17 cellular contexts compared by ENCODE assay signal in genomic region chr4:185729300-185729912, GRCh38.
A peak's percentile ranks its signal among the peaks of the same experiment; 100 is the strongest.
DNase-seq lines count a peak whose midpoint lies in the region; ATAC-seq, FAIRE-seq and TF ChIP-seq lines count a peak whose summit lies in the region.
"Had no signal": no experiment of that assay in that cellular context is flagged by ENCODE, and none has a peak within 500 bp of the region (broad histone marks: within the 10 kb centered on the region; RNA-seq: fewer than 3 reads in every experiment).

No MANE protein-coding gene starts in this region.

- FAIRE-seq in endothelial cell of umbilical vein (lab: Jason Lieb, UNC) = no peak

- H3K9me3 Mint-ChIP-seq in natural killer cell treated with Interleukin-12 subunit alpha and Interleukin-12 subunit beta and Interleukin-15 and Interleukin-18, amount 100 ng/mL, for 72 hours = no peaks in the 10 kb centered on the region
- H3K9me3 Mint-ChIP-seq in naive thymus-derived CD8-positive, alpha-beta T cell = no peaks in the 10 kb centered on the region

- H4K20me1 ChIP-seq in endothelial cell of umbilical vein (replicated peaks; ENCODE audit: control insufficient read depth, extremely low read depth, insufficient read depth, low read length) = no peaks in the 10 kb centered on the region

- no peak overlapping the region for H3K27ac Mint-ChIP-seq in natural killer cell treated with Interleukin-12 subunit alpha and Interleukin-12 subunit beta and Interleukin-15 and Interleukin-18, amount 100 ng/mL, for 72 hours
- H3K27ac Mint-ChIP-seq in naive thymus-derived CD8-positive, alpha-beta T cell = no peak overlapping the region
- H3K27ac Mint-ChIP-seq: activated naive CD4-positive, alpha-beta T cell treated with anti-CD3 and anti-CD28 coated beads, Interleukin-2, amount 50 U/mL, for 24 hours had no signal

- H3K9me3 ChIP-seq in endothelial cell of umbilical vein (replicated peaks; ENCODE audit: control insufficient read depth, insufficient read depth, low read length) (no peaks in the 10 kb centered on the region), right lobe of liver (no peaks in the 10 kb centered on the region)

- H3K4me2 ChIP-seq in endothelial cell of umbilical vein (ENCODE audit: insufficient read depth, low read length) = peak overlapping the region; percentile 23

- no peak overlapping the region for H2AFZ ChIP-seq in endothelial cell of umbilical vein (ENCODE audit: low read depth, low read length)

- WGBS in right lobe of liver (ENCODE audit: insufficient coverage, low coverage, low lambda C conversion rate, missing lambda C conversion rate) = 59% methylated on average over 8 of the region's 8 CpGs

- CTCF ChIA-PET in endothelial cell of umbilical vein (lab: Charles Lee) = interaction anchor here (0.8 to 2.2 kb wide), 3 partner anchors 10 to 44 kb away, joined by 3 to 5 read pairs (median 5); no protein-coding TSS in a partner anchor

- H3K27ac ChIP-seq in angular gyrus (ENCODE audit: low read depth, low read length) (peak overlapping the region; percentile 73), endothelial cell of umbilical vein (ENCODE audit: insufficient read depth, low read depth, low read length) (peak overlapping the region; percentile 34), right lobe of liver (peak overlapping the region in 2 of 3 donors; percentile 43 to 95), temporal lobe (ENCODE audit: low read depth, low read length) (peak overlapping the region; percentile 45)

- H3K9me1 ChIP-seq in endothelial cell of umbilical vein (replicated peaks; ENCODE audit: control insufficient read depth, extremely low read depth, insufficient read depth, low read length) = no peaks in the 10 kb centered on the region

- H3K79me2 ChIP-seq in endothelial cell of umbilical vein (ENCODE audit: control insufficient read depth, insufficient read depth, low read length) = no peaks in the 10 kb centered on the region

- ATAC-seq in right lobe of liver (peak in 3 of 4 donors; percentile 13 to 54 (median 15)), HG02938 (IDR thresholded peaks at IDR 0.05; ENCODE audit: unreplicated experiment) (no peak)
- no peak for ATAC-seq in natural killer cell treated with Interleukin-12 subunit alpha and Interleukin-12 subunit beta and Interleukin-15 and Interleukin-18, amount 100 ng/mL, for 72 hours
- no peak for ATAC-seq in naive thymus-derived CD8-positive, alpha-beta T cell

- no peaks in the 10 kb centered on the region for H3K36me3 Mint-ChIP-seq in natural killer cell treated with Interleukin-12 subunit alpha and Interleukin-12 subunit beta and Interleukin-15 and Interleukin-18, amount 100 ng/mL, for 72 hours
- peaks cover 0 to 7% (median 0%) of the 10 kb centered on the region in 3 donors for H3K36me3 Mint-ChIP-seq in naive thymus-derived CD8-positive, alpha-beta T cell
- H3K36me3 Mint-ChIP-seq: activated naive CD4-positive, alpha-beta T cell treated with anti-CD3 and anti-CD28 coated beads, Interleukin-2, amount 50 U/mL, for 24 hours had no signal

- no peak overlapping the region for H3K4me3 Mint-ChIP-seq in natural killer cell treated with Interleukin-12 subunit alpha and Interleukin-12 subunit beta and Interleukin-15 and Interleukin-18, amount 100 ng/mL, for 72 hours
- H3K4me3 Mint-ChIP-seq in naive thymus-derived CD8-positive, alpha-beta T cell = no peak overlapping the region
- H3K4me3 Mint-ChIP-seq: activated naive CD4-positive, alpha-beta T cell treated with anti-CD3 and anti-CD28 coated beads, Interleukin-2, amount 50 U/mL, for 24 hours; CD14-positive monocyte had no signal

- no peaks in the 10 kb centered on the region for H3K4me1 Mint-ChIP-seq in natural killer cell treated with Interleukin-12 subunit alpha and Interleukin-12 subunit beta and Interleukin-15 and Interleukin-18, amount 100 ng/mL, for 72 hours (ENCODE audit: low read depth in 2 of 2)
- peaks cover 0 to 3% (median 1%) of the 10 kb centered on the region in 4 donors for H3K4me1 Mint-ChIP-seq in naive thymus-derived CD8-positive, alpha-beta T cell
- H3K4me1 Mint-ChIP-seq: activated naive CD4-positive, alpha-beta T cell treated with anti-CD3 and anti-CD28 coated beads, Interleukin-2, amount 50 U/mL, for 24 hours had no signal

- dilution Hi-C loops in endothelial cell of umbilical vein (cut with MboI; ENCODE audit: extremely low pct_ligation_motif_present, low sequenced_read_pairs) = no loop called here

- intact Hi-C loops in endothelial cell of umbilical vein (cut with micrococcal nuclease) = loop anchor here (1.0 to 5.0 kb wide), 2 partner anchors 9 to 293 kb away; no protein-coding TSS in a partner anchor
- intact Hi-C loops in right lobe of liver (cut with DNase I) = no loop called here

- H3K9ac ChIP-seq in endothelial cell of umbilical vein (replicated peaks; ENCODE audit: extremely low read depth, insufficient read depth, low read length) = no peak overlapping the region

- H3K27me3 Mint-ChIP-seq in natural killer cell treated with Interleukin-12 subunit alpha and Interleukin-12 subunit beta and Interleukin-15 and Interleukin-18, amount 100 ng/mL, for 72 hours = peaks cover 20 to 25% of the 10 kb centered on the region in 2 donors
- H3K27me3 Mint-ChIP-seq in naive thymus-derived CD8-positive, alpha-beta T cell = peaks cover 12 to 56% (median 20%) of the 10 kb centered on the region in 5 donors

- POLR2A ChIA-PET in endothelial cell of umbilical vein (lab: Charles Lee) = no interaction called here
- POLR2A ChIA-PET in naive thymus-derived CD8-positive, alpha-beta T cell (lab: Charles Lee) = no interaction called here

- no peaks in the 10 kb centered on the region for H3K27me3 ChIP-seq in endothelial cell of umbilical vein (ENCODE audit: control insufficient read depth in 2 of 2, insufficient read depth in 2 of 2, low read length in 2 of 2)
- no peaks in the 10 kb centered on the region for H3K27me3 ChIP-seq in right lobe of liver

- H3K36me3 ChIP-seq in endothelial cell of umbilical vein (ENCODE audit: control insufficient read depth in 2 of 2, extremely low read depth in 1 of 2, insufficient read depth in 2 of 2, low read length in 2 of 2) = peaks cover 0 to 3% of the 10 kb centered on the region in 2 experiments
- peaks cover 0 to 8% (median 0%) of the 10 kb centered on the region in 4 donors for H3K36me3 ChIP-seq in right lobe of liver

- no peak for TF ChIP-seq POLR2A in endothelial cell of umbilical vein (IDR thresholded peaks at IDR 0.05; ENCODE audit: low read depth, low read length)
- TF ChIP-seq POLR2A in right lobe of liver (IDR thresholded peaks at IDR 0.05) = no peak

- peaks cover 24% of the 10 kb centered on the region for H3K4me1 ChIP-seq in endothelial cell of umbilical vein (ENCODE audit: control insufficient read depth, extremely low read depth, insufficient read depth, low read length)
- peaks cover 0 to 48% (median 20%) of the 10 kb centered on the region in 4 donors for H3K4me1 ChIP-seq in right lobe of liver

- H3K4me3 ChIP-seq in endothelial cell of umbilical vein (replicated peaks in 1 of 3; ENCODE audit: insufficient read depth in 1 of 3, low read depth in 1 of 3, low read length in 3 of 3) (no peak overlapping the region), right lobe of liver (no peak overlapping the region)

- BruUV-seq in endothelial cell of umbilical vein (replicated peaks; lab: Mats Ljungman, UMichigan) = TSS peak; percentile 94

- DNase-seq in endothelial cell of umbilical vein (ENCODE audit: low read depth, low spot score) (no peak), right lobe of liver (no peak), germinal center (ENCODE audit: low spot score) (no peak)
- DNase-seq in natural killer cell treated with Interleukin-12 subunit alpha and Interleukin-12 subunit beta and Interleukin-15 and Interleukin-18, amount 100 ng/mL, for 72 hours (ENCODE audit: low spot score) = no peak
- DNase-seq in naive thymus-derived CD8-positive, alpha-beta T cell = no peak
- DNase-seq: activated CD4-positive, alpha-beta T cell treated with anti-CD3 and anti-CD28 coated beads, Interleukin-2, amount 50 U/mL, for 4 hours; activated T-cell treated with anti-CD3 and anti-CD28 coated beads, Interleukin-2, amount 50 U/mL, for 1 hour; DMS79; erythroblast; NCI-H2029; NCI-H526 treated with DMSO at 0.1 percent for 48 hours; stimulated activated CD4-positive, alpha-beta T cell treated with anti-CD3 and anti-CD28 coated beads, Interleukin-1b, Interleukin-23, amount 100 ng/mL, for 48 hours had no signal

- TF ChIP-seq CTCF in endothelial cell of umbilical vein (IDR thresholded peaks at IDR 0.05; ENCODE audit: extremely low read depth in 1 of 2, insufficient read depth in 1 of 2, low read depth in 1 of 2, low read length in 2 of 2) = no peak
- no peak for TF ChIP-seq CTCF in right lobe of liver (IDR thresholded peaks at IDR 0.05)

TF ChIP-seq in endothelial cell of umbilical vein, 7 proteins besides CTCF, POLR2A, EP300 and RAD21:
- TF ChIP-seq EZH2 (IDR thresholded peaks at IDR 0.05; ENCODE audit: borderline replicate concordance, low read depth, low read length, severe bottlenecking) (no peak), GATA2 (IDR thresholded peaks at IDR 0.05; ENCODE audit: insufficient read depth, insufficient read length, low read depth, low read length) (no peak), POLR2AphosphoS5 (IDR thresholded peaks at IDR 0.05; ENCODE audit: insufficient read depth, low read depth, low read length) (no peak), JUN (IDR thresholded peaks at IDR 0.05; ENCODE audit: borderline replicate concordance, insufficient read depth, insufficient read length, low read depth) (no peak), MAX (IDR thresholded peaks at IDR 0.05; ENCODE audit: insufficient read depth, insufficient read length) (no peak), FOS (IDR thresholded peaks at IDR 0.05; ENCODE audit: borderline replicate concordance, insufficient read depth, low read length) (no peak), MYC (IDR thresholded peaks at IDR 0.05; ENCODE audit: low read depth, low read length) (no peak)

Comparison
In these comparisons a context has a peak if more than half of its experiments do, and no peak if none do; other contexts are left out.
1. ATAC-seq: peak in right lobe of liver (3 of 4); none in natural killer cell treated with Interleukin-12 subunit alpha and Interleukin-12 subunit beta and Interleukin-15 and Interleukin-18, amount 100 ng/mL, for 72 hours (0 of 2), naive thymus-derived CD8-positive, alpha-beta T cell (0 of 2) and HG02938 (single experiment).
2. Peak in every context shown above with its lines, with median percentiles within 50 percentile points of each other: H3K27ac ChIP-seq.